9 cellular contexts compared by ENCODE assay signal in genomic region chr7:84092207-84092606, GRCh38.
A peak's percentile ranks its signal among the peaks of the same experiment; 100 is the strongest.
DNase-seq lines count a peak whose midpoint lies in the region; ATAC-seq and TF ChIP-seq lines count a peak whose summit lies in the region.
"Had no signal": no experiment of that assay in that cellular context is flagged by ENCODE, and none has a peak within 500 bp of the region (broad histone marks: within the 10 kb centered on the region; RNA-seq: fewer than 3 reads in every experiment).

No MANE protein-coding gene starts in this region.

- H3K36me3 ChIP-seq in BLaER1 treated with 17β-estradiol and CSF1 and Interleukin-3, amounts not matched to agents 10 nM and 100 nM = no peaks in the 10 kb centered on the region
- H3K36me3 ChIP-seq: esophagus muscularis mucosa had no signal

- H3K27me3 ChIP-seq in BLaER1 treated with 17β-estradiol and CSF1 and Interleukin-3, amounts not matched to agents 10 nM and 100 nM = no peaks in the 10 kb centered on the region
- H3K27me3 ChIP-seq: esophagus muscularis mucosa had no signal

- peaks cover 0 to 5% (median 0%) of the 10 kb centered on the region in 11 experiments; a peak in 1 of 22 replicates for H3K9me3 ChIP-seq in BLaER1 treated with 17β-estradiol and CSF1 and Interleukin-3, amounts not matched to agents 10 nM and 100 nM (replicated peaks in 1 of 11)
- H3K9me3 ChIP-seq: esophagus muscularis mucosa had no signal

- no peaks in the 10 kb centered on the region for H4K20me1 ChIP-seq in BLaER1 treated with 17β-estradiol and CSF1 and Interleukin-3, amounts not matched to agents 10 nM and 100 nM

- peak overlapping the region in 5 of 10 experiments; percentile 6 to 16 (median 15); a peak in 5 of 20 replicates for H3K4me3 ChIP-seq in BLaER1 treated with 17β-estradiol and CSF1 and Interleukin-3, amounts not matched to agents 10 nM and 100 nM
- H3K4me3 ChIP-seq in fibroblast of pulmonary artery (replicated peaks; ENCODE audit: low read depth, low read length) = no peak overlapping the region

- TF ChIP-seq CTCF in fibroblast of pulmonary artery (IDR thresholded peaks at IDR 0.05; ENCODE audit: low read length, missing control alignments) = no peak

- peak; percentile 49; the same call in 1 of the 3 replicates for ATAC-seq in SK-N-SH treated with all-trans-retinoic acid at 6 μM for 48 hours
- no peak for ATAC-seq in HG03175 (IDR thresholded peaks at IDR 0.05; ENCODE audit: unreplicated experiment)
- no peak for ATAC-seq in GM21390 (IDR thresholded peaks at IDR 0.05; ENCODE audit: unreplicated experiment)

- DNase-seq in HT-29 (ENCODE audit: low spot score) (peak; percentile 67), fibroblast of pulmonary artery (ENCODE audit: low read depth) (peak; percentile 38), DMS153 (lab: John Stamatoyannopoulos, UW) (no peak), Ammon's horn (ENCODE audit: low spot score) (no peak)

- H3K27ac ChIP-seq in BLaER1 treated with 17β-estradiol and CSF1 and Interleukin-3, amounts not matched to agents 10 nM and 100 nM = peak overlapping the region in 4 of 11 experiments; percentile 6 to 25 (median 14); a peak in 5 of 22 replicates
- H3K27ac ChIP-seq: esophagus muscularis mucosa had no signal

- peaks cover 9 to 16% (median 15%) of the 10 kb centered on the region in 10 experiments; a peak in 19 of 20 replicates for H3K4me1 ChIP-seq in BLaER1 treated with 17β-estradiol and CSF1 and Interleukin-3, amounts not matched to agents 10 nM and 100 nM

- H3K4me2 ChIP-seq in BLaER1 treated with 17β-estradiol and CSF1 and Interleukin-3, amounts not matched to agents 10 nM and 100 nM = peak overlapping the region; percentile 53 to 87 (median 61); a peak in 21 of 22 replicates

- peak overlapping the region in 4 of 11 experiments; percentile 19 to 56 (median 34); a peak in 4 of 22 replicates for H3K9ac ChIP-seq in BLaER1 treated with 17β-estradiol and CSF1 and Interleukin-3, amounts not matched to agents 10 nM and 100 nM

TF ChIP-seq in SK-N-SH treated with all-trans-retinoic acid at 6 μM for 48 hours, 23 proteins besides CTCF, POLR2A, EP300 and RAD21:
- no peak for TF ChIP-seq ZFP30 (CRISPR knock-in tag; IDR thresholded peaks at IDR 0.05)
- no peak for TF ChIP-seq SNAI2 (CRISPR knock-in tag; IDR thresholded peaks at IDR 0.05)
- TF ChIP-seq ZNF565 (CRISPR knock-in tag; conservative IDR thresholded peaks at IDR 0.05; ENCODE audit: low read depth) = no peak
- TF ChIP-seq ZC3H10 (CRISPR knock-in tag; IDR thresholded peaks at IDR 0.05) = no peak
- TF ChIP-seq ZFP3 (CRISPR knock-in tag; IDR thresholded peaks at IDR 0.05) = no peak

Comparison
In these comparisons a context has a peak if more than half of its experiments do, and no peak if none do; other contexts are left out.
1. DNase-seq: peak in HT-29 (single experiment) and fibroblast of pulmonary artery (single experiment); none in DMS153 (single experiment) and Ammon's horn (single experiment).